Comparison of ENCODE assay signal across 1 cellular context in genomic region chr3:138935864-138936762, GRCh38.
TF ChIP-seq lines count a peak whose summit lies in the region.

No MANE protein-coding gene starts in this region.

TF ChIP-seq in K562, 482 proteins besides CTCF, POLR2A, EP300 and RAD21 (continued from another document and continues in another):
- TF ChIP-seq, protein P1, sequence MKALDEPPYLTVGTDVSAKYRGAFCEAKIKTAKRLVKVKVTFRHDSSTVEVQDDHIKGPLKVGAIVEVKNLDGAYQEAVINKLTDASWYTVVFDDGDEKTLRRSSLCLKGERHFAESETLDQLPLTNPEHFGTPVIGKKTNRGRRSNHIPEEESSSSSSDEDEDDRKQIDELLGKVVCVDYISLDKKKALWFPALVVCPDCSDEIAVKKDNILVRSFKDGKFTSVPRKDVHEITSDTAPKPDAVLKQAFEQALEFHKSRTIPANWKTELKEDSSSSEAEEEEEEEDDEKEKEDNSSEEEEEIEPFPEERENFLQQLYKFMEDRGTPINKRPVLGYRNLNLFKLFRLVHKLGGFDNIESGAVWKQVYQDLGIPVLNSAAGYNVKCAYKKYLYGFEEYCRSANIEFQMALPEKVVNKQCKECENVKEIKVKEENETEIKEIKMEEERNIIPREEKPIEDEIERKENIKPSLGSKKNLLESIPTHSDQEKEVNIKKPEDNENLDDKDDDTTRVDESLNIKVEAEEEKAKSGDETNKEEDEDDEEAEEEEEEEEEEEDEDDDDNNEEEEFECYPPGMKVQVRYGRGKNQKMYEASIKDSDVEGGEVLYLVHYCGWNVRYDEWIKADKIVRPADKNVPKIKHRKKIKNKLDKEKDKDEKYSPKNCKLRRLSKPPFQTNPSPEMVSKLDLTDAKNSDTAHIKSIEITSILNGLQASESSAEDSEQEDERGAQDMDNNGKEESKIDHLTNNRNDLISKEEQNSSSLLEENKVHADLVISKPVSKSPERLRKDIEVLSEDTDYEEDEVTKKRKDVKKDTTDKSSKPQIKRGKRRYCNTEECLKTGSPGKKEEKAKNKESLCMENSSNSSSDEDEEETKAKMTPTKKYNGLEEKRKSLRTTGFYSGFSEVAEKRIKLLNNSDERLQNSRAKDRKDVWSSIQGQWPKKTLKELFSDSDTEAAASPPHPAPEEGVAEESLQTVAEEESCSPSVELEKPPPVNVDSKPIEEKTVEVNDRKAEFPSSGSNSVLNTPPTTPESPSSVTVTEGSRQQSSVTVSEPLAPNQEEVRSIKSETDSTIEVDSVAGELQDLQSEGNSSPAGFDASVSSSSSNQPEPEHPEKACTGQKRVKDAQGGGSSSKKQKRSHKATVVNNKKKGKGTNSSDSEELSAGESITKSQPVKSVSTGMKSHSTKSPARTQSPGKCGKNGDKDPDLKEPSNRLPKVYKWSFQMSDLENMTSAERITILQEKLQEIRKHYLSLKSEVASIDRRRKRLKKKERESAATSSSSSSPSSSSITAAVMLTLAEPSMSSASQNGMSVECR (CRISPR knock-in tag; IDR thresholded peaks at IDR 0.05): peak; percentile 77
- TF ChIP-seq, protein P2, sequence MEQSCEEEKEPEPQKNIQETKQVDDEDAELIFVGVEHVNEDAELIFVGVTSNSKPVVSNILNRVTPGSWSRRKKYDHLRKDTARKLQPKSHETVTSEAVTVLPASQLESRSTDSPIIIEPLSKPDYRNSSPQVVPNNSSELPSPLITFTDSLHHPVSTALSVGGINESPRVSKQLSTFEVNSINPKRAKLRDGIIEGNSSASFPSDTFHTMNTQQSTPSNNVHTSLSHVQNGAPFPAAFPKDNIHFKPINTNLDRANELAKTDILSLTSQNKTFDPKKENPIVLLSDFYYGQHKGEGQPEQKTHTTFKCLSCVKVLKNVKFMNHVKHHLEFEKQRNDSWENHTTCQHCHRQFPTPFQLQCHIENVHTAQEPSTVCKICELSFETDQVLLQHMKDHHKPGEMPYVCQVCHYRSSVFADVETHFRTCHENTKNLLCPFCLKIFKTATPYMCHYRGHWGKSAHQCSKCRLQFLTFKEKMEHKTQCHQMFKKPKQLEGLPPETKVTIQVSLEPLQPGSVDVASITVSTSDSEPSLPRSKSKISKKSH (CRISPR knock-in tag; IDR thresholded peaks at IDR 0.05): no peak; the same call in 1 of the 2 replicates
- TF ChIP-seq USF1 (CRISPR knock-in tag; IDR thresholded peaks at IDR 0.05) (peak; percentile 90), POLR2AphosphoS2 (IDR thresholded peaks at IDR 0.05; ENCODE audit: low read length) (no peak), L3MBTL2 (IDR thresholded peaks at IDR 0.05) (peak; percentile 88), HINFP (tag; conservative IDR thresholded peaks at IDR 0.05; ENCODE audit: low read depth) (peak; percentile 83), FOXK1 (CRISPR knock-in tag; IDR thresholded peaks at IDR 0.05; ENCODE audit: borderline replicate concordance) (0 out of 2 replicates have a peak, but pooled peaks have one; percentile 24), ATF7 (IDR thresholded peaks at IDR 0.05) (peak; percentile 56), PML (IDR thresholded peaks at IDR 0.05; ENCODE audit: low read length) (peak; percentile 44; the same call in 1 of the 2 replicates), GABPB1 (CRISPR knock-in tag; IDR thresholded peaks at IDR 0.05) (no peak), JUNB (CRISPR knock-in tag; conservative IDR thresholded peaks at IDR 0.05) (no peak), KDM5B (IDR thresholded peaks at IDR 0.05; ENCODE audit: insufficient replicate concordance, low read depth, low read length) (peak; percentile 55), RBFOX2 (IDR thresholded peaks at IDR 0.05; ENCODE audit: low read depth, low read length) (peak; percentile 82), ZFP30 (CRISPR knock-in tag; IDR thresholded peaks at IDR 0.05; ENCODE audit: borderline replicate concordance) (no peak), ZNF766 (CRISPR knock-in tag; conservative IDR thresholded peaks at IDR 0.05) (no peak), BHLHE40 (IDR thresholded peaks at IDR 0.05; ENCODE audit: low read length) (peak; percentile 40), ZNF512 (tag; IDR thresholded peaks at IDR 0.05) (no peak), ZNF75A (CRISPR knock-in tag; IDR thresholded peaks at IDR 0.05) (no peak), ZNF830 (CRISPR knock-in tag; IDR thresholded peaks at IDR 0.05) (no peak), PYGO2 (tag; IDR thresholded peaks at IDR 0.05) (no peak), ETV1 (tag; conservative IDR thresholded peaks at IDR 0.05; ENCODE audit: low read depth) (peak; percentile 70), SMAD1 (IDR thresholded peaks at IDR 0.05; ENCODE audit: low read depth, low read length, partially characterized antibody) (no peak), ZBTB40 (IDR thresholded peaks at IDR 0.05) (0 out of 2 replicates have a peak, but pooled peaks have one; percentile 2), ZBTB40 (CRISPR knock-in tag; IDR thresholded peaks at IDR 0.05) (no peak), SRF (CRISPR knock-in tag; IDR thresholded peaks at IDR 0.05) (0 out of 4 replicates have a peak, but pooled peaks of 1 of the 2 experiments have one; percentile 26), ZBED1 (IDR thresholded peaks at IDR 0.05) (no peak)
- TF ChIP-seq, protein P3, sequence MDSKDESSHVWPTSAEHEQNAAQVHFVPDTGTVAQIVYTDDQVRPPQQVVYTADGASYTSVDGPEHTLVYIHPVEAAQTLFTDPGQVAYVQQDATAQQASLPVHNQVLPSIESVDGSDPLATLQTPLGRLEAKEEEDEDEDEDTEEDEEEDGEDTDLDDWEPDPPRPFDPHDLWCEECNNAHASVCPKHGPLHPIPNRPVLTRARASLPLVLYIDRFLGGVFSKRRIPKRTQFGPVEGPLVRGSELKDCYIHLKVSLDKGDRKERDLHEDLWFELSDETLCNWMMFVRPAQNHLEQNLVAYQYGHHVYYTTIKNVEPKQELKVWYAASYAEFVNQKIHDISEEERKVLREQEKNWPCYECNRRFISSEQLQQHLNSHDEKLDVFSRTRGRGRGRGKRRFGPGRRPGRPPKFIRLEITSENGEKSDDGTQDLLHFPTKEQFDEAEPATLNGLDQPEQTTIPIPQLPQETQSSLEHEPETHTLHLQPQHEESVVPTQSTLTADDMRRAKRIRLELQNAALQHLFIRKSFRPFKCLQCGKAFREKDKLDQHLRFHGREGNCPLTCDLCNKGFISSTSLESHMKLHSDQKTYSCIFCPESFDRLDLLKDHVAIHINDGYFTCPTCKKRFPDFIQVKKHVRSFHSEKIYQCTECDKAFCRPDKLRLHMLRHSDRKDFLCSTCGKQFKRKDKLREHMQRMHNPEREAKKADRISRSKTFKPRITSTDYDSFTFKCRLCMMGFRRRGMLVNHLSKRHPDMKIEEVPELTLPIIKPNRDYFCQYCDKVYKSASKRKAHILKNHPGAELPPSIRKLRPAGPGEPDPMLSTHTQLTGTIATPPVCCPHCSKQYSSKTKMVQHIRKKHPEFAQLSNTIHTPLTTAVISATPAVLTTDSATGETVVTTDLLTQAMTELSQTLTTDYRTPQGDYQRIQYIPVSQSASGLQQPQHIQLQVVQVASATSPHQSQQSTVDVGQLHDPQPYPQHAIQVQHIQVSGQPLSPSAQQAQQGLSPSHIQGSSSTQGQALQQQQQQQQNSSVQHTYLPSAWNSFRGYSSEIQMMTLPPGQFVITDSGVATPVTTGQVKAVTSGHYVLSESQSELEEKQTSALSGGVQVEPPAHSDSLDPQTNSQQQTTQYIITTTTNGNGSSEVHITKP (IDR thresholded peaks at IDR 0.05; ENCODE audit: partially characterized antibody): no peak
- TF ChIP-seq, protein P4, sequence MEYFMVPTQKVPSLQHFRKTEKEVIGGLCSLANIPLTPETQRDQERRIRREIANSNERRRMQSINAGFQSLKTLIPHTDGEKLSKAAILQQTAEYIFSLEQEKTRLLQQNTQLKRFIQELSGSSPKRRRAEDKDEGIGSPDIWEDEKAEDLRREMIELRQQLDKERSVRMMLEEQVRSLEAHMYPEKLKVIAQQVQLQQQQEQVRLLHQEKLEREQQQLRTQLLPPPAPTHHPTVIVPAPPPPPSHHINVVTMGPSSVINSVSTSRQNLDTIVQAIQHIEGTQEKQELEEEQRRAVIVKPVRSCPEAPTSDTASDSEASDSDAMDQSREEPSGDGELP (CRISPR knock-in tag; IDR thresholded peaks at IDR 0.05; ENCODE audit: borderline replicate concordance): peak; percentile 53; the same call in 1 of the 2 replicates
- TF ChIP-seq, protein P5, sequence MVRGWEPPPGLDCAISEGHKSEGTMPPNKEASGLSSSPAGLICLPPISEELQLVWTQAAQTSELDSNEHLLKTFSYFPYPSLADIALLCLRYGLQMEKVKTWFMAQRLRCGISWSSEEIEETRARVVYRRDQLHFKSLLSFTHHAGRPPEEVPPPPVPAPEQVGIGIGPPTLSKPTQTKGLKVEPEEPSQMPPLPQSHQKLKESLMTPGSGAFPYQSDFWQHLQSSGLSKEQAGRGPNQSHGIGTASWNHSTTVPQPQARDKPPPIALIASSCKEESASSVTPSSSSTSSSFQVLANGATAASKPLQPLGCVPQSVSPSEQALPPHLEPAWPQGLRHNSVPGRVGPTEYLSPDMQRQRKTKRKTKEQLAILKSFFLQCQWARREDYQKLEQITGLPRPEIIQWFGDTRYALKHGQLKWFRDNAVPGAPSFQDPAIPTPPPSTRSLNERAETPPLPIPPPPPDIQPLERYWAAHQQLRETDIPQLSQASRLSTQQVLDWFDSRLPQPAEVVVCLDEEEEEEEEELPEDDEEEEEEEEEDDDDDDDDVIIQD (CRISPR knock-in tag; IDR thresholded peaks at IDR 0.05): no peak
